Comparison of ENCODE assay signal across 23 cellular contexts in genomic region chr9:75156838-75157237, GRCh38.
DNase-seq lines count a peak whose midpoint lies in the region; ATAC-seq and TF ChIP-seq lines count a peak whose summit lies in the region.
"Had no signal": no experiment of that assay in that cellular context is flagged by ENCODE, and none has a peak within 500 bp of the region (broad histone marks: within the 10 kb centered on the region; RNA-seq: fewer than 3 reads in every experiment).

No MANE protein-coding gene starts in this region.

- H3K4me3 ChIP-seq in naive thymus-derived CD4-positive, alpha-beta T cell (ENCODE audit: low read length): no peak overlapping the region
- H3K4me3 ChIP-seq in smooth muscle cell: no peak overlapping the region
- H3K4me3 ChIP-seq in endodermal cell (ENCODE audit: low read length): no peak overlapping the region
- H3K4me3 ChIP-seq: GM12878, GM23248 had no signal

- intact Hi-C loops in naive thymus-derived CD4-positive, alpha-beta T cell (cut with micrococcal nuclease): loop anchor here (1.0 to 10.0 kb wide), 3 partner anchors 9 to 1238 kb away; partner anchors contain the start of gene RFK (in 1 of the 2)

- peaks cover 28 to 35% of the 10 kb centered on the region in 2 donors for H3K4me1 ChIP-seq in naive thymus-derived CD4-positive, alpha-beta T cell (ENCODE audit: control insufficient read depth in 2 of 2, insufficient read depth in 2 of 2, low read length in 2 of 2)
- H3K4me1 ChIP-seq in smooth muscle cell (ENCODE audit: low read depth): no peaks in the 10 kb centered on the region
- H3K4me1 ChIP-seq in endodermal cell (ENCODE audit: control insufficient read depth, insufficient read depth, low read length): no peaks in the 10 kb centered on the region

- no peak overlapping the region for H3K9ac ChIP-seq in smooth muscle cell (ENCODE audit: low read depth)
- H3K9ac ChIP-seq in endodermal cell (ENCODE audit: extremely low read depth, low read length, poor library complexity, severe bottlenecking): no peak overlapping the region
- H3K9ac ChIP-seq: GM23248 had no signal

- no peaks in the 10 kb centered on the region for H3K36me3 ChIP-seq in naive thymus-derived CD4-positive, alpha-beta T cell (ENCODE audit: control insufficient read depth in 2 of 3, insufficient read depth in 3 of 3, low read length in 3 of 3)
- no peaks in the 10 kb centered on the region for H3K36me3 ChIP-seq in smooth muscle cell (ENCODE audit: low read depth)
- H3K36me3 ChIP-seq in endodermal cell (ENCODE audit: control insufficient read depth, insufficient read depth, low read length): no peaks in the 10 kb centered on the region

- 90% methylated on average over 1 of the region's 1 CpG for WGBS in smooth muscle cell (ENCODE audit: low lambda C conversion rate)
- WGBS in endodermal cell (ENCODE audit: insufficient coverage in 1 of 2, insufficient read length in 1 of 2), 2 experiments: 100% methylated on average over 1 of the region's 1 CpG; no CpG with 5 or more reads in 1 of the 2 experiments

- CTCF ChIA-PET in naive thymus-derived CD4-positive, alpha-beta T cell (lab: Charles Lee): interaction anchor here (0.6 kb wide), 1 partner anchor 28 kb away, joined by 3 read pairs; no protein-coding TSS in a partner anchor

- no peak for ATAC-seq in T-helper 17 cell
- peak; percentile 48 for ATAC-seq in naive thymus-derived CD4-positive, alpha-beta T cell
- ATAC-seq: GM12878, HCT116, PC-3 had no signal

- H3K9me3 ChIP-seq in T-helper 17 cell (ENCODE audit: control insufficient read depth, low read length, poor library complexity, severe bottlenecking) (no peaks in the 10 kb centered on the region), smooth muscle cell (replicated peaks; ENCODE audit: low read depth) (no peaks in the 10 kb centered on the region), endodermal cell (ENCODE audit: control insufficient read depth, low read length) (no peaks in the 10 kb centered on the region)
- no peaks in the 10 kb centered on the region for H3K9me3 ChIP-seq in naive thymus-derived CD4-positive, alpha-beta T cell (ENCODE audit: control insufficient read depth in 2 of 3, low read length in 3 of 3)

- H3F3A ChIP-seq in smooth muscle cell (ENCODE audit: low read depth): peaks cover 6% of the 10 kb centered on the region

- TF ChIP-seq CTCF in smooth muscle cell (IDR thresholded peaks at IDR 0.05; ENCODE audit: borderline replicate concordance, insufficient read depth, poor library complexity, severe bottlenecking): no peak
- TF ChIP-seq CTCF in endodermal cell (conservative IDR thresholded peaks at IDR 0.05): no peak

- H2AFZ ChIP-seq in smooth muscle cell (ENCODE audit: low read depth): no peak overlapping the region
- H2AFZ ChIP-seq: GM23248 had no signal

- H4K20me1 ChIP-seq in smooth muscle cell (ENCODE audit: low read depth): no peaks in the 10 kb centered on the region

- DNase-seq in activated naive CD8-positive, alpha-beta T cell treated with anti-CD3 and anti-CD28 coated beads for 36 hours: no peak
- no peak for DNase-seq in T-helper 17 cell
- no peak for DNase-seq in naive thymus-derived CD4-positive, alpha-beta T cell
- DNase-seq in smooth muscle cell (lab: John Stamatoyannopoulos, UW; ENCODE audit: unreplicated experiment): no peak
- DNase-seq in HCEC 1CT: no peak
- DNase-seq in endodermal cell: no peak
- DNase-seq: ACHN, C1 segment of cervical spinal cord, DMS153, GF-D8, GM23248, IMR-90, NCI-H1417, NCI-H187, NCI-H2107, NCI-H510A, NCI-H82, PC-3, RPMI8226, SHP77 treated with DMSO at 0.1 percent for 48 hours had no signal

- no peaks in the 10 kb centered on the region for H3K27me3 Mint-ChIP-seq in activated naive CD8-positive, alpha-beta T cell
- no peaks in the 10 kb centered on the region for H3K27me3 Mint-ChIP-seq in activated naive CD8-positive, alpha-beta T cell treated with anti-CD3 and anti-CD28 coated beads for 36 hours
- no peaks in the 10 kb centered on the region for H3K27me3 Mint-ChIP-seq in T-helper 17 cell
- no peaks in the 10 kb centered on the region for H3K27me3 Mint-ChIP-seq in naive thymus-derived CD4-positive, alpha-beta T cell
- H3K27me3 Mint-ChIP-seq in endodermal cell (ENCODE audit: insufficient read depth): no peaks in the 10 kb centered on the region

- H3K27me3 ChIP-seq in naive thymus-derived CD4-positive, alpha-beta T cell (ENCODE audit: control insufficient read depth in 2 of 2, insufficient read depth in 2 of 2, low read length in 2 of 2): no peaks in the 10 kb centered on the region
- no peaks in the 10 kb centered on the region for H3K27me3 ChIP-seq in smooth muscle cell (ENCODE audit: low read depth)
- H3K27me3 ChIP-seq in endodermal cell (ENCODE audit: control insufficient read depth, insufficient read depth, low read length, poor library complexity, severe bottlenecking): no peaks in the 10 kb centered on the region

- no peak overlapping the region for H3K4me2 ChIP-seq in smooth muscle cell

- H3K9me3 Mint-ChIP-seq in activated naive CD8-positive, alpha-beta T cell (ENCODE audit: low read depth): no peaks in the 10 kb centered on the region
- H3K9me3 Mint-ChIP-seq in activated naive CD8-positive, alpha-beta T cell treated with anti-CD3 and anti-CD28 coated beads for 36 hours: no peaks in the 10 kb centered on the region
- peaks cover 0 to 2% (median 0%) of the 10 kb centered on the region in 11 donors for H3K9me3 Mint-ChIP-seq in naive thymus-derived CD4-positive, alpha-beta T cell
- H3K9me3 Mint-ChIP-seq in endodermal cell: no peaks in the 10 kb centered on the region

- peaks cover 9% of the 10 kb centered on the region for H3K36me3 Mint-ChIP-seq in activated naive CD8-positive, alpha-beta T cell
- no peaks in the 10 kb centered on the region for H3K36me3 Mint-ChIP-seq in activated naive CD8-positive, alpha-beta T cell treated with anti-CD3 and anti-CD28 coated beads for 36 hours
- H3K36me3 Mint-ChIP-seq in T-helper 17 cell (ENCODE audit: low read depth): no peaks in the 10 kb centered on the region
- peaks cover 0 to 34% (median 10%) of the 10 kb centered on the region in 5 donors for H3K36me3 Mint-ChIP-seq in naive thymus-derived CD4-positive, alpha-beta T cell
- no peaks in the 10 kb centered on the region for H3K36me3 Mint-ChIP-seq in endodermal cell (ENCODE audit: low read depth)

- POLR2A ChIA-PET in naive thymus-derived CD4-positive, alpha-beta T cell (lab: Charles Lee): interaction anchor here (1.2 kb wide), 1 partner anchor 65 kb away, joined by 3 read pairs; no protein-coding TSS in a partner anchor

- H3K79me2 ChIP-seq in smooth muscle cell (ENCODE audit: low read depth): no peaks in the 10 kb centered on the region

- peaks cover 41% of the 10 kb centered on the region for H3K4me1 Mint-ChIP-seq in activated naive CD8-positive, alpha-beta T cell (ENCODE audit: low read depth)
- H3K4me1 Mint-ChIP-seq in activated naive CD8-positive, alpha-beta T cell treated with anti-CD3 and anti-CD28 coated beads for 36 hours: peaks cover 23% of the 10 kb centered on the region
- peaks cover 29% of the 10 kb centered on the region for H3K4me1 Mint-ChIP-seq in T-helper 17 cell
- peaks cover 21 to 60% (median 44%) of the 10 kb centered on the region in 7 donors for H3K4me1 Mint-ChIP-seq in naive thymus-derived CD4-positive, alpha-beta T cell
- H3K4me1 Mint-ChIP-seq in endodermal cell: no peaks in the 10 kb centered on the region

- no peak overlapping the region for H3K4me3 Mint-ChIP-seq in activated naive CD8-positive, alpha-beta T cell
- no peak overlapping the region for H3K4me3 Mint-ChIP-seq in activated naive CD8-positive, alpha-beta T cell treated with anti-CD3 and anti-CD28 coated beads for 36 hours
- H3K4me3 Mint-ChIP-seq in T-helper 17 cell (no peak overlapping the region), endodermal cell (no peak overlapping the region)
- H3K4me3 Mint-ChIP-seq in naive thymus-derived CD4-positive, alpha-beta T cell: peak overlapping the region in 5 of 10 donors; percentile 9 to 66 (median 48)

- peak overlapping the region; percentile 3 for H3K27ac ChIP-seq in naive thymus-derived CD4-positive, alpha-beta T cell (ENCODE audit: low read depth, low read length)
- no peak overlapping the region for H3K27ac ChIP-seq in smooth muscle cell (ENCODE audit: low read depth)
- no peak overlapping the region for H3K27ac ChIP-seq in endodermal cell (ENCODE audit: low read depth, low read length)
- H3K27ac ChIP-seq: GM23248 had no signal

- peak overlapping the region; percentile 66 for H3K27ac Mint-ChIP-seq in activated naive CD8-positive, alpha-beta T cell
- no peak overlapping the region for H3K27ac Mint-ChIP-seq in activated naive CD8-positive, alpha-beta T cell treated with anti-CD3 and anti-CD28 coated beads for 36 hours
- peak overlapping the region; percentile 53 for H3K27ac Mint-ChIP-seq in T-helper 17 cell
- H3K27ac Mint-ChIP-seq in naive thymus-derived CD4-positive, alpha-beta T cell: peak overlapping the region in 7 of 9 donors; percentile 18 to 97 (median 67)
- no peak overlapping the region for H3K27ac Mint-ChIP-seq in endodermal cell

Comparison
In these comparisons a context has a peak if more than half of its experiments do, and no peak if none do; other contexts are left out.
1. H3K27ac Mint-ChIP-seq: peak in activated naive CD8-positive, alpha-beta T cell (single experiment), T-helper 17 cell (single experiment) and naive thymus-derived CD4-positive, alpha-beta T cell (7 of 9); none in activated naive CD8-positive, alpha-beta T cell treated with anti-CD3 and anti-CD28 coated beads for 36 hours (single experiment) and endodermal cell (single experiment).